Comparison of ENCODE assay signal across 36 cellular contexts in the genomic region with DNA sequence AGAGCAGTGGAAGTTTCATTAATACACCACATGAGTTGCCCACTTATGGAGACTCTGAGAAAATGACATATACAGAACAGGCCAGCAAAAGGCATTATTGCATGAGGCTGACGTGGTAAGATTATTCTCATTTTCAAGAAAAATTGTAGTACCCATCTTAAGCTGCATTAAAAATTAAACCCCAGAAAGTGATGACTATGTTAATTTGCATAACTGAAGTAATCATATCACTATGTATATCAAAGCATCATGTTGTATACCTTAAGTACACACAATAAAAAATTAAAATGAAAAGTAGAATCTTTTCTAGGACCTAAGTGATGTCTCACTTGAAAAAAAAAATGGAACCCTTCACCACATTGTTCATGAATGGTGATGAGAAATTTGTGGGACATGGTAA. TPM values are rescaled to one million over a fixed set of nuclear protein-coding genes. Genes with fewer than 3 reads are reported as not detected.
"Had no signal": no experiment of that assay in that cellular context is flagged by ENCODE, and none has a peak within 500 bp of the region (broad histone marks: within the 10 kb centered on the region; RNA-seq: fewer than 3 reads in every experiment).

No MANE protein-coding gene starts in this region.

- H3K4me3 ChIP-seq: adrenal gland, body of pancreas, breast epithelium had no signal

- ATAC-seq: activated CD4-positive, alpha-beta T cell treated with anti-CD3 and anti-CD28 coated beads for 36 hours; activated CD4-positive, CD25-positive, alpha-beta regulatory T cell treated with anti-CD3 and anti-CD28 coated beads, Interleukin-2, amount 50 U/mL, for 24 hours; activated CD8-positive, alpha-beta memory T cell treated with anti-CD3 and anti-CD28 coated beads, Interleukin-2, amount 10 ng/mL, durations not matched to agents 7 days and 5 days; activated CD8-positive, alpha-beta T cell treated with anti-CD3 and anti-CD28 coated beads, Interleukin-2, amount 10 ng/mL, durations not matched to agents 7 days and 5 days; activated naive CD4-positive, alpha-beta T cell treated with anti-CD3 and anti-CD28 coated beads, Interleukin-2, amount 50 U/mL, for 72 hours; body of pancreas; WTC11 had no signal

- DNase-seq: activated CD4-positive, alpha-beta memory T cell treated with anti-CD3 and anti-CD28 coated beads, Interleukin-2, amount 10 ng/mL, durations not matched to agents 7 days and 5 days; activated CD4-positive, alpha-beta T cell treated with anti-CD3 and anti-CD28 coated beads for 1 hour; activated CD4-positive, alpha-beta T cell treated with anti-CD3 and anti-CD28 coated beads for 36 hours; activated CD4-positive, alpha-beta T cell treated with anti-CD3 and anti-CD28 coated beads for 48 hours; activated CD4-positive, alpha-beta T cell treated with anti-CD3 and anti-CD28 coated beads, Interleukin-2, amount 10 ng/mL, durations not matched to agents 7 days and 5 days; activated CD4-positive, alpha-beta T cell treated with anti-CD3 and anti-CD28 coated beads, Interleukin-2, amount 50 U/mL, for 48 hours; activated CD4-positive, CD25-positive, alpha-beta regulatory T cell; activated CD8-positive, alpha-beta memory T cell treated with anti-CD3 and anti-CD28 coated beads for 24 hours; activated CD8-positive, alpha-beta memory T cell treated with anti-CD3 and anti-CD28 coated beads, Interleukin-2, amount 10 ng/mL, durations not matched to agents 7 days and 5 days; activated CD8-positive, alpha-beta memory T cell treated with anti-CD3 and anti-CD28 coated beads, Interleukin-2, amount 50 U/mL, for 48 hours; activated CD8-positive, alpha-beta T cell treated with anti-CD3 and anti-CD28 coated beads, Interleukin-2, amount 10 ng/mL, durations not matched to agents 7 days and 5 days; activated effector memory CD4-positive, alpha-beta T cell treated with Interleukin-2 at 50 U/mL for 16 hours; activated gamma-delta T cell treated with Interleukin-2 at 50 U/mL for 16 hours; activated naive CD4-positive, alpha-beta T cell; activated naive CD4-positive, alpha-beta T cell treated with anti-CD3 and anti-CD28 coated beads for 36 hours; activated naive CD4-positive, alpha-beta T cell treated with anti-CD3 and anti-CD28 coated beads, Interleukin-2, amount 50 U/mL, for 16 hours; activated naive CD8-positive, alpha-beta T cell treated with anti-CD3 and anti-CD28 coated beads for 36 hours; activated T-cell treated with anti-CD3 and anti-CD28 coated beads, Interleukin-2, amount 50 U/mL, for 24 hours; activated T-cell treated with anti-CD3 and anti-CD28 coated beads, Interleukin-2, amount 50 U/mL, for 48 hours; adrenal gland; amniotic stem cell; aorta; body of pancreas; brain microvascular endothelial cell; cerebellar nuclear complex; T-helper 1 cell; T-helper 2 cell; T-helper 9 cell; WERI-Rb-1 had no signal

- H3K27ac ChIP-seq: adrenal gland, body of pancreas, brain microvascular endothelial cell, breast epithelium, WERI-Rb-1 had no signal

- FAIRE-seq: astrocyte, TTC549 had no signal

- H3K27me3 ChIP-seq: adrenal gland, body of pancreas, brain microvascular endothelial cell, breast epithelium had no signal

- H3K4me1 ChIP-seq: adrenal gland, body of pancreas, breast epithelium had no signal

- H3K9me3 ChIP-seq: adrenal gland, body of pancreas, breast epithelium had no signal

- H3K36me3 ChIP-seq: adrenal gland, brain microvascular endothelial cell, breast epithelium, WERI-Rb-1 had no signal

RNA-seq across cellular contexts. Expression of gene DNAH6, which starts 32.0 kb away (rescaled TPM):
- total RNA-seq: chondrocyte had no signal
